ENCODE assay signal across 21 cellular contexts in the genomic region with DNA sequence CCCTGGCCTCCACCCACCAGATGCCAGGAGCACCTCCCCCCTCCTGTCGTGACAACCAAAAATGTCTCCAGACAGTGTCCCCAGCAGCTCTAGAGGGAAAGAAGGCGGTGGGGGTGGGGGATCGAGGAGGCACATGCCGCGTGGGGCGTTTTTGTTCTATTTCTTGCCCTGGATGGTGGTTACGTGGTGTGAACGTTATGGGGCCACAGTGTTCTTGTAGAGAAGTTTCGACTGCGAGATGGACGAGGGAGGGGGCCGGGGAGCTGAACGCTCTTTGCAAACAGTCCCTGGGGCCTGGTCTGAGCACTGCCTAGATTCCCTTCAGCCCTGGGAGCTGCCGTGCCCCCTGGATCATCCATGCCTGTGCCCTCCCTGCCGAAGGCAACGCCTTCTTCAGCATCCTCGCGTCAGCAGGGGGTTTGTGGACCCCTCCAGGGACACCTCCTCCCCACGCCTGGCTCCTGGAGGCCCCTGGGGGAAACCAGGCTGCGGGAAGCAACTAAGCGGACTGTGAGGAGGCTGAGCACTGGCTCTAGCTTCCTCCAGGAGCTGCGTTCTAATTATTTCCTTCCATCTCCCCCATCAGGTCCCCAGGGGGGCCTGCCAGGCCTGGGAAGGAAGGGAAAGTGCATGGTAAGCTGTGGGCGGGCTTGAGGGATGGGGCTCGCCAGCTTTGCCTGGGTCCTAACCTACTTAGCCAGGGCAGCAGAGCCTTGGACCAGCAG.
DNase-seq lines count a peak whose midpoint lies in the region; ATAC-seq and TF ChIP-seq lines count a peak whose summit lies in the region.
"Had no signal": no experiment of that assay in that cellular context is flagged by ENCODE, and none has a peak within 500 bp of the region (broad histone marks: within the 10 kb centered on the region; RNA-seq: fewer than 3 reads in every experiment).

No MANE protein-coding gene starts in this region.

- H2BK5ac ChIP-seq in trophoblast cell (ENCODE audit: low read depth, low read length, poor library complexity): no peak overlapping the region

- no peak overlapping the region for H3K18ac ChIP-seq in trophoblast cell (ENCODE audit: low read length)

- H4K12ac ChIP-seq in trophoblast cell (ENCODE audit: low read depth, low read length): no peak overlapping the region

- H3K4ac ChIP-seq in trophoblast cell (ENCODE audit: low read depth, low read length): no peak overlapping the region

- no peaks in the 10 kb centered on the region for H3K79me1 ChIP-seq in trophoblast cell (ENCODE audit: low read length)

- H3K23ac ChIP-seq in trophoblast cell (ENCODE audit: low read length): no peak overlapping the region

- H3K27me3 ChIP-seq in heart right ventricle (peaks cover 0 to 35% (median 19%) of the 10 kb centered on the region in 7 donors), right atrium auricular region (no peaks in the 10 kb centered on the region), layer of hippocampus (ENCODE audit: control insufficient read depth, insufficient read depth, low read length) (no peaks in the 10 kb centered on the region), tibial artery (peaks cover 0 to 24% of the 10 kb centered on the region in 2 donors), trophoblast cell (ENCODE audit: insufficient read depth, low read length) (no peaks in the 10 kb centered on the region)
- H3K27me3 ChIP-seq: SJCRH30 had no signal

- H3K9ac ChIP-seq in trophoblast cell (ENCODE audit: low read length): no peak overlapping the region

- intact Hi-C loops in heart right ventricle (cut with DNase I) (loop anchor here in 1 of 10 donors (10.0 kb wide), 1 partner anchor 433 kb away; no protein-coding TSS in a partner anchor), tibial artery (cut with DNase I; ENCODE audit: low total_unique reads) (no loop called here)

- H2BK120ac ChIP-seq in trophoblast cell (ENCODE audit: insufficient read depth, low read length, poor library complexity): no peak overlapping the region

- no peak overlapping the region for H4K91ac ChIP-seq in trophoblast cell (ENCODE audit: low read depth, low read length)

- H3K14ac ChIP-seq in trophoblast cell (ENCODE audit: low read length): no peak overlapping the region

- H3K79me2 ChIP-seq in trophoblast cell (ENCODE audit: control insufficient read depth, insufficient read depth, low read length, poor library complexity): no peaks in the 10 kb centered on the region

- peak in 7 of 8 donors; percentile 9 to 60 (median 25) for ATAC-seq in heart right ventricle
- ATAC-seq: left cardiac atrium, Panc1 had no signal

- 36 to 37% methylated on average over 24 of the region's 24 CpGs for WGBS in heart right ventricle, 2 donors
- WGBS in trophoblast cell (ENCODE audit: extremely low coverage, insufficient coverage, insufficient read length): no CpG with 5 or more reads among the region's 24 CpGs

- H3K4me3 ChIP-seq in heart right ventricle (no peak overlapping the region), right atrium auricular region (no peak overlapping the region), tibial artery (peak overlapping the region in 1 of 2 donors; percentile 26), trophoblast cell (ENCODE audit: low read depth, low read length) (no peak overlapping the region)
- H3K4me3 ChIP-seq: coronary artery, SJCRH30 had no signal

- H2BK12ac ChIP-seq in trophoblast cell (ENCODE audit: low read length): no peak overlapping the region

- no peak overlapping the region for H2AFZ ChIP-seq in trophoblast cell (ENCODE audit: insufficient read depth, low read length, poor library complexity)

- no peaks in the 10 kb centered on the region for H3K9me3 ChIP-seq in heart right ventricle
- no peaks in the 10 kb centered on the region for H3K9me3 ChIP-seq in right atrium auricular region
- no peaks in the 10 kb centered on the region for H3K9me3 ChIP-seq in tibial artery
- no peaks in the 10 kb centered on the region for H3K9me3 ChIP-seq in trophoblast cell (ENCODE audit: insufficient read depth, low read depth, low read length)
- H3K9me3 ChIP-seq: SJCRH30 had no signal

- no peak overlapping the region for H4K8ac ChIP-seq in trophoblast cell (ENCODE audit: low read depth, low read length)

- no peak for DNase-seq in heart right ventricle
- no peak for DNase-seq in right atrium auricular region (ENCODE audit: low spot score)
- peak in 39 of 58 donors; percentile 6 to 84 (median 42) for DNase-seq in anterior cingulate cortex (lab: John Stamatoyannopoulos, UW)
- peak in 1 of 2 donors; percentile 71 for DNase-seq in tibial artery
- no peak for DNase-seq in trophoblast cell
- no peak for DNase-seq in NCI-H2107 treated with DMSO at 0.1 percent for 48 hours (lab: John Stamatoyannopoulos, UW; ENCODE audit: unreplicated experiment)
- no peak for DNase-seq in NCI-H748 treated with DMSO at 0.1 percent for 48 hours (lab: John Stamatoyannopoulos, UW)
- DNase-seq: activated CD4-positive, alpha-beta memory T cell treated with anti-CD3 and anti-CD28 coated beads for 36 hours; activated T-cell treated with anti-CD3 and anti-CD28 coated beads, Interleukin-2, amount 50 U/mL, for 24 hours; CD8-positive, alpha-beta memory T cell; foreskin fibroblast; left cardiac atrium; NCI-H1105; NCI-H2081; NCI-H526 treated with DMSO at 0.1 percent for 48 hours; nephron progenitor cell; SJCRH30 had no signal

- TF ChIP-seq CTCF in heart right ventricle (IDR thresholded peaks at IDR 0.05) (no peak), right atrium auricular region (IDR thresholded peaks at IDR 0.05) (no peak), tibial artery (IDR thresholded peaks at IDR 0.05) (no peak)

- no peak overlapping the region for H2AK5ac ChIP-seq in trophoblast cell (ENCODE audit: low read length)

- H3K27ac ChIP-seq in heart right ventricle (no peak overlapping the region), right atrium auricular region (no peak overlapping the region), layer of hippocampus (ENCODE audit: low read depth, low read length) (peak overlapping the region; percentile 38), tibial artery (peak overlapping the region; percentile 52 to 63), trophoblast cell (ENCODE audit: low read depth, low read length) (no peak overlapping the region)
- H3K27ac ChIP-seq: SJCRH30, VCaP had no signal

- H3K36me3 ChIP-seq in heart right ventricle (no peaks in the 10 kb centered on the region), right atrium auricular region (no peaks in the 10 kb centered on the region), tibial artery (no peaks in the 10 kb centered on the region), trophoblast cell (ENCODE audit: control insufficient read depth in 1 of 2, insufficient read depth in 2 of 2, low read length in 2 of 2) (no peaks in the 10 kb centered on the region)
- H3K36me3 ChIP-seq: SJCRH30 had no signal

- H3K4me1 ChIP-seq in heart right ventricle (peaks cover 0 to 9% (median 0%) of the 10 kb centered on the region in 9 donors), right atrium auricular region (no peaks in the 10 kb centered on the region), tibial artery (peaks cover 0 to 11% (median 8%) of the 10 kb centered on the region in 4 donors), trophoblast cell (ENCODE audit: control insufficient read depth in 1 of 2, insufficient read depth in 2 of 2, low read length in 2 of 2) (no peaks in the 10 kb centered on the region)
- H3K4me1 ChIP-seq: SJCRH30 had no signal

- no peak overlapping the region for H3K4me2 ChIP-seq in trophoblast cell (ENCODE audit: low read length)

Comparison
In these comparisons a context has a peak if more than half of its experiments do, and no peak if none do; other contexts are left out.
1. DNase-seq: peak in anterior cingulate cortex (39 of 58); none in heart right ventricle (0 of 2), right atrium auricular region (single experiment), trophoblast cell (0 of 2), NCI-H2107 treated with DMSO at 0.1 percent for 48 hours (single experiment) and NCI-H748 treated with DMSO at 0.1 percent for 48 hours (single experiment).
2. H3K27ac ChIP-seq: peak in layer of hippocampus (single experiment) and tibial artery (2 of 2); none in heart right ventricle (0 of 10), right atrium auricular region (0 of 2) and trophoblast cell (single experiment).